Comparison of ENCODE assay signal across 21 cellular contexts in genomic region chr3:193981534-193981933, GRCh38.
DNase-seq lines count a peak whose midpoint lies in the region; ATAC-seq and TF ChIP-seq lines count a peak whose summit lies in the region.
"Had no signal": no experiment of that assay in that cellular context is flagged by ENCODE, and none has a peak within 500 bp of the region (broad histone marks: within the 10 kb centered on the region; RNA-seq: fewer than 3 reads in every experiment).

No MANE protein-coding gene starts in this region.

- peaks cover 55% of the 10 kb centered on the region for H3K27me3 ChIP-seq in left ventricle myocardium inferior (ENCODE audit: low read depth)
- H3K27me3 ChIP-seq in lower lobe of right lung (ENCODE audit: low read depth), result no peaks in the 10 kb centered on the region
- H3K27me3 ChIP-seq: SJSA1 had no signal

- no peak overlapping the region for H3K4me3 Mint-ChIP-seq in progenitor cell of endocrine pancreas (ENCODE audit: low read depth)
- H3K4me3 Mint-ChIP-seq: CD4-positive, CD25-positive, alpha-beta regulatory T cell had no signal

- no peaks in the 10 kb centered on the region for H3K27me3 Mint-ChIP-seq in progenitor cell of endocrine pancreas

- no peaks in the 10 kb centered on the region for H3K36me3 Mint-ChIP-seq in progenitor cell of endocrine pancreas (ENCODE audit: insufficient read depth)

- peaks cover 11% of the 10 kb centered on the region for H3K4me1 Mint-ChIP-seq in progenitor cell of endocrine pancreas (ENCODE audit: low read depth)
- H3K4me1 Mint-ChIP-seq: CD4-positive, CD25-positive, alpha-beta regulatory T cell had no signal

- TF ChIP-seq CTCF in left ventricle myocardium inferior (IDR thresholded peaks at IDR 0.05; ENCODE audit: borderline replicate concordance) (no peak), RWPE1 (conservative IDR thresholded peaks at IDR 0.05; ENCODE audit: low read depth) (no peak), progenitor cell of endocrine pancreas (IDR thresholded peaks at IDR 0.05; ENCODE audit: unreplicated experiment) (no peak), lower lobe of right lung (IDR thresholded peaks at IDR 0.05) (no peak)

- no peaks in the 10 kb centered on the region for H3K36me3 ChIP-seq in left ventricle myocardium inferior
- H3K36me3 ChIP-seq in lower lobe of right lung, result no peaks in the 10 kb centered on the region
- H3K36me3 ChIP-seq: SJSA1 had no signal

- peak overlapping the region; percentile 68 for H3K27ac Mint-ChIP-seq in progenitor cell of endocrine pancreas
- H3K27ac Mint-ChIP-seq: CD4-positive, CD25-positive, alpha-beta regulatory T cell had no signal

- H3K4me1 ChIP-seq in left ventricle myocardium inferior (peaks cover 53% of the 10 kb centered on the region), lower lobe of right lung (peaks cover 38% of the 10 kb centered on the region)
- H3K4me1 ChIP-seq: SJSA1 had no signal

- H3K9me3 ChIP-seq in left ventricle myocardium inferior (replicated peaks), result no peaks in the 10 kb centered on the region
- H3K9me3 ChIP-seq in lower lobe of right lung, result no peaks in the 10 kb centered on the region
- H3K9me3 ChIP-seq: SJSA1 had no signal

- CTCF ChIA-PET in RWPE1 (lab: Yijun Ruan, JAX), result interaction anchor here (1.0 kb wide), 1 partner anchor 53 kb away, joined by 3 read pairs; no protein-coding TSS in a partner anchor

- intact Hi-C loops in left ventricle myocardium inferior (cut with micrococcal nuclease), result no loop called here
- intact Hi-C loops in left cardiac atrium (cut with DNase I), result no loop called here
- intact Hi-C loops in lower lobe of right lung (cut with DNase I), result no loop called here

- ATAC-seq in left cardiac atrium, result no peak
- no peak for ATAC-seq in HG03175 (IDR thresholded peaks at IDR 0.05; ENCODE audit: unreplicated experiment)
- ATAC-seq in HG03520 (IDR thresholded peaks at IDR 0.05; ENCODE audit: unreplicated experiment), result no peak
- ATAC-seq in lower lobe of right lung, result no peak
- ATAC-seq: GM12878, HCT116, Panc1 had no signal

- POLR2A ChIA-PET in RWPE1 (lab: Yijun Ruan, JAX; ENCODE audit: low non-redundant PET), result interaction anchor here (0.6 kb wide), 1 partner anchor 16 kb away, joined by 3 read pairs; no protein-coding TSS in a partner anchor

- H3K27ac ChIP-seq in left ventricle myocardium inferior (replicated peaks) (peak overlapping the region; percentile 45), RWPE1 (peak overlapping the region; percentile 78), lower lobe of right lung (no peak overlapping the region)
- H3K27ac ChIP-seq: SJSA1 had no signal

- H3K9me3 Mint-ChIP-seq in progenitor cell of endocrine pancreas (ENCODE audit: low read depth), result no peaks in the 10 kb centered on the region

- H3K4me3 ChIP-seq in left ventricle myocardium inferior, result no peak overlapping the region
- H3K4me3 ChIP-seq in lower lobe of right lung, result no peak overlapping the region
- H3K4me3 ChIP-seq: GM12878, SJSA1 had no signal

- no peak for DNase-seq in left ventricle myocardium inferior
- no peak for DNase-seq in left cardiac atrium
- no peak for DNase-seq in RWPE1 (ENCODE audit: low spot score)
- DNase-seq in iPS-NIHi11 (ENCODE audit: low spot score), result peak; percentile 60
- DNase-seq in progenitor cell of endocrine pancreas (ENCODE audit: low spot score, unreplicated experiment), result no peak
- no peak for DNase-seq in lower lobe of right lung
- DNase-seq: AML-193; CD4-positive, CD25-positive, alpha-beta regulatory T cell; DMS79 treated with DMSO at 0.1 percent for 48 hours; IMR-90; NCI-H2081; NCI-H2171; NCI-H345; NCI-H524; NCI-H82 had no signal
